9 cellular contexts compared by ENCODE assay signal in genomic region chr17:40963838-40964237, GRCh38. TPM values are rescaled to one million over a fixed set of nuclear protein-coding genes. Genes with fewer than 3 reads are reported as not detected.
DNase-seq lines count a peak whose midpoint lies in the region; ATAC-seq and TF ChIP-seq lines count a peak whose summit lies in the region.
"Had no signal": no experiment of that assay in that cellular context is flagged by ENCODE, and none has a peak within 500 bp of the region (broad histone marks: within the 10 kb centered on the region; RNA-seq: fewer than 3 reads in every experiment).

No MANE protein-coding gene starts in this region.

- no peaks in the 10 kb centered on the region for H3K36me3 Mint-ChIP-seq in CD4-positive, alpha-beta T cell (ENCODE audit: low read depth)

- H3K79me1 ChIP-seq in mesenchymal stem cell (replicated peaks; ENCODE audit: low read length, poor library complexity, severe bottlenecking): no peaks in the 10 kb centered on the region

- no peak overlapping the region for H3K23ac ChIP-seq in mesenchymal stem cell (ENCODE audit: low read length in 2 of 2)

- H3K4me1 ChIP-seq in mesenchymal stem cell (ENCODE audit: control insufficient read depth, insufficient read depth, low read depth, low read length): peaks cover 4% of the 10 kb centered on the region

- H2BK12ac ChIP-seq in mesenchymal stem cell (ENCODE audit: low read length in 2 of 2): no peak overlapping the region

- H2BK15ac ChIP-seq in mesenchymal stem cell (ENCODE audit: low read depth, poor library complexity, severe bottlenecking): no peak overlapping the region

- in situ Hi-C loops in astrocyte of the cerebellum (cut with HindIII; ENCODE audit: low sequenced_read_pairs): no loop called here

- no peaks in the 10 kb centered on the region for H3K9me3 Mint-ChIP-seq in CD4-positive, alpha-beta T cell

- H3K36me3 ChIP-seq in mesenchymal stem cell (ENCODE audit: control insufficient read depth in 1 of 2, insufficient read depth in 2 of 2, low read depth in 1 of 2, low read length in 2 of 2): no peaks in the 10 kb centered on the region

- no peak overlapping the region for H2AFZ ChIP-seq in mesenchymal stem cell (ENCODE audit: low read depth, low read length)

- peaks cover 6% of the 10 kb centered on the region for H3K4me1 Mint-ChIP-seq in CD4-positive, alpha-beta T cell (ENCODE audit: low read depth)

- H3K9ac ChIP-seq in mesenchymal stem cell (ENCODE audit: low read length): no peak overlapping the region

- no peak overlapping the region for H3K4me2 ChIP-seq in mesenchymal stem cell (ENCODE audit: low read length, poor library complexity, severe bottlenecking)

- H3K27me3 ChIP-seq in CD4-positive, alpha-beta T cell (ENCODE audit: control insufficient read depth, insufficient read depth, low read length): no peaks in the 10 kb centered on the region
- no peaks in the 10 kb centered on the region for H3K27me3 ChIP-seq in mesenchymal stem cell (ENCODE audit: control insufficient read depth in 1 of 2, insufficient read depth in 1 of 2, low read length in 2 of 2)

- no peak overlapping the region for H3K18ac ChIP-seq in mesenchymal stem cell (ENCODE audit: low read depth in 1 of 2, low read length in 2 of 2)

- CTCF ChIA-PET in CD4-positive, alpha-beta T cell (lab: Charles Lee): no interaction called here
- CTCF ChIA-PET in HEK293T (lab: Yijun Ruan, JAX): interaction anchor here (0.9 kb wide), 1 partner anchor 30 kb away, joined by 3 read pairs; no protein-coding TSS in a partner anchor

- intact Hi-C loops in CD4-positive, alpha-beta T cell (cut with DNase I, micrococcal nuclease): no loop called here

- H2AK5ac ChIP-seq in mesenchymal stem cell (ENCODE audit: low read length, severe bottlenecking): no peak overlapping the region

- H3K4me3 Mint-ChIP-seq in CD4-positive, alpha-beta T cell: no peak overlapping the region

- DNase-seq in CD4-positive, alpha-beta T cell: no peak
- DNase-seq in HEK293T (ENCODE audit: extremely low spot score) (peak; percentile 23), astrocyte of the cerebellum (ENCODE audit: low read depth) (no peak), mesenchymal stem cell (peak; percentile 20), cerebellum (ENCODE audit: low spot score) (no peak), HuH-7 (ENCODE audit: low spot score) (no peak), amniotic stem cell (lab: John Stamatoyannopoulos, UW) (no peak), NCI-H2227 (lab: John Stamatoyannopoulos, UW; ENCODE audit: unreplicated experiment) (no peak)

- no CpG with 5 or more reads among the region's 1 CpG for WGBS in mesenchymal stem cell

- H3K27ac ChIP-seq in CD4-positive, alpha-beta T cell (ENCODE audit: low read depth, low read length): no peak overlapping the region
- H3K27ac ChIP-seq in mesenchymal stem cell (ENCODE audit: low read length, poor library complexity, severe bottlenecking): no peak overlapping the region

- H3K27ac Mint-ChIP-seq in CD4-positive, alpha-beta T cell: no peak overlapping the region

- POLR2A ChIA-PET in CD4-positive, alpha-beta T cell (lab: Charles Lee): no interaction called here
- POLR2A ChIA-PET in HEK293T (lab: Yijun Ruan, JAX): no interaction called here

- no peak overlapping the region for H3K4ac ChIP-seq in mesenchymal stem cell (ENCODE audit: low read depth in 1 of 2, low read length in 2 of 2)

- no peak overlapping the region for H4K8ac ChIP-seq in mesenchymal stem cell (ENCODE audit: low read length)

- no peak for ATAC-seq in CD4-positive, alpha-beta T cell (ENCODE audit: poor library complexity)

- no peak overlapping the region for H2BK120ac ChIP-seq in mesenchymal stem cell (ENCODE audit: low read depth, low read length)

- no peak overlapping the region for H3K4me3 ChIP-seq in astrocyte of the cerebellum (ENCODE audit: low read depth, low read length)
- H3K4me3 ChIP-seq in mesenchymal stem cell (ENCODE audit: insufficient read depth in 1 of 2, low read depth in 1 of 2, low read length in 2 of 2): no peak overlapping the region

- H4K91ac ChIP-seq in mesenchymal stem cell (ENCODE audit: low read length): no peak overlapping the region

- no peaks in the 10 kb centered on the region for H3K9me3 ChIP-seq in CD4-positive, alpha-beta T cell (ENCODE audit: control insufficient read depth, low read length)
- H3K9me3 ChIP-seq in mesenchymal stem cell (ENCODE audit: control insufficient read depth, low read length): no peaks in the 10 kb centered on the region

- peak; percentile 68 for TF ChIP-seq CTCF in CD4-positive, alpha-beta T cell (IDR thresholded peaks at IDR 0.05)
- peak; percentile 69 for TF ChIP-seq CTCF in astrocyte of the cerebellum (IDR thresholded peaks at IDR 0.05; ENCODE audit: low read depth, low read length, missing control alignments)

- H3K14ac ChIP-seq in mesenchymal stem cell (ENCODE audit: low read length in 2 of 2): no peak overlapping the region

- no peak overlapping the region for H2BK5ac ChIP-seq in mesenchymal stem cell (ENCODE audit: low read depth, low read length, poor library complexity, severe bottlenecking)

- peaks cover 50% of the 10 kb centered on the region for H3K27me3 Mint-ChIP-seq in CD4-positive, alpha-beta T cell

TF ChIP-seq in HEK293T, 16 proteins besides CTCF, POLR2A, EP300 and RAD21:
- no peak for TF ChIP-seq HDGF (IDR thresholded peaks at IDR 0.05; ENCODE audit: borderline replicate concordance)
- TF ChIP-seq FOXA1 (IDR thresholded peaks at IDR 0.05): no peak
- TF ChIP-seq, protein P1, sequence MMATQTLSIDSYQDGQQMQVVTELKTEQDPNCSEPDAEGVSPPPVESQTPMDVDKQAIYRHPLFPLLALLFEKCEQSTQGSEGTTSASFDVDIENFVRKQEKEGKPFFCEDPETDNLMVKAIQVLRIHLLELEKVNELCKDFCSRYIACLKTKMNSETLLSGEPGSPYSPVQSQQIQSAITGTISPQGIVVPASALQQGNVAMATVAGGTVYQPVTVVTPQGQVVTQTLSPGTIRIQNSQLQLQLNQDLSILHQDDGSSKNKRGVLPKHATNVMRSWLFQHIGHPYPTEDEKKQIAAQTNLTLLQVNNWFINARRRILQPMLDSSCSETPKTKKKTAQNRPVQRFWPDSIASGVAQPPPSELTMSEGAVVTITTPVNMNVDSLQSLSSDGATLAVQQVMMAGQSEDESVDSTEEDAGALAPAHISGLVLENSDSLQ (IDR thresholded peaks at IDR 0.05): no peak
- TF ChIP-seq CTBP1 (IDR thresholded peaks at IDR 0.05; ENCODE audit: borderline replicate concordance): no peak
- no peak for TF ChIP-seq SP1 (IDR thresholded peaks at IDR 0.05)
- no peak for TF ChIP-seq FOXM1 (IDR thresholded peaks at IDR 0.05; ENCODE audit: borderline replicate concordance)
- no peak for TF ChIP-seq ELF4 (IDR thresholded peaks at IDR 0.05)
- no peak for TF ChIP-seq BHLHE40 (IDR thresholded peaks at IDR 0.05; ENCODE audit: borderline replicate concordance)
- no peak for TF ChIP-seq SUZ12 (IDR thresholded peaks at IDR 0.05)
- TF ChIP-seq NFRKB (IDR thresholded peaks at IDR 0.05): no peak
- TF ChIP-seq LEF1 (IDR thresholded peaks at IDR 0.05; ENCODE audit: borderline replicate concordance): no peak
- no peak for TF ChIP-seq TARDBP (IDR thresholded peaks at IDR 0.05)

RNA-seq across cellular contexts. Expression of gene KRT39, which starts 2.9 kb away (rescaled TPM):
- total RNA-seq in CD4-positive, alpha-beta T cell: not detected
- polyA plus RNA-seq in mesenchymal stem cell (2013, experiment 1 of 2): 0.06 TPM
- polyA plus RNA-seq in mesenchymal stem cell (2013, experiment 2 of 2): not detected
- not detected for total RNA-seq in cerebellum
- total RNA-seq: pulmonary artery endothelial cell had no signal

RNA-seq across cellular contexts. Expression of gene KRT40, which starts 20.3 kb away (rescaled TPM):
- not detected for total RNA-seq in CD4-positive, alpha-beta T cell
- not detected for polyA plus RNA-seq in mesenchymal stem cell (2013, experiment 1 of 2)
- not detected for polyA plus RNA-seq in mesenchymal stem cell (2013, experiment 2 of 2)
- total RNA-seq in cerebellum: not detected
- total RNA-seq: pulmonary artery endothelial cell had no signal

RNA-seq across cellular contexts. Expression of gene KRT23, which starts 26.4 kb away (rescaled TPM):
- not detected for total RNA-seq in CD4-positive, alpha-beta T cell
- polyA plus RNA-seq in mesenchymal stem cell (2013, experiment 1 of 2): not detected
- polyA plus RNA-seq in mesenchymal stem cell (2013, experiment 2 of 2): not detected
- not detected for total RNA-seq in cerebellum
- total RNA-seq: pulmonary artery endothelial cell had no signal

RNA-seq across cellular contexts. Expression of gene KRTAP3-3, which starts 30.1 kb away (rescaled TPM):
- total RNA-seq in CD4-positive, alpha-beta T cell: not detected
- polyA plus RNA-seq in mesenchymal stem cell (2013, experiment 1 of 2): not detected
- polyA plus RNA-seq in mesenchymal stem cell (2013, experiment 2 of 2): not detected
- total RNA-seq in cerebellum: not detected
- total RNA-seq: pulmonary artery endothelial cell had no signal

RNA-seq across cellular contexts. Expression of gene KRTAP3-2, which starts 35.9 kb away (rescaled TPM):
- total RNA-seq in CD4-positive, alpha-beta T cell: not detected
- polyA plus RNA-seq in mesenchymal stem cell (2013, experiment 1 of 2): not detected
- polyA plus RNA-seq in mesenchymal stem cell (2013, experiment 2 of 2): not detected
- not detected for total RNA-seq in cerebellum
- total RNA-seq: pulmonary artery endothelial cell had no signal

Comparison
In these comparisons a context has a peak if more than half of its experiments do, and no peak if none do; other contexts are left out.
1. DNase-seq: peak in HEK293T (single experiment) and mesenchymal stem cell (single experiment); none in CD4-positive, alpha-beta T cell (0 of 10), astrocyte of the cerebellum (single experiment), cerebellum (single experiment), HuH-7 (single experiment), amniotic stem cell (single experiment) and NCI-H2227 (single experiment).